In genomic region chr5:79990205-79990597, GRCh38 we compare ENCODE assay signal across 8 cellular contexts. TPM values are rescaled to one million over a fixed set of nuclear protein-coding genes. Genes with fewer than 3 reads are reported as not detected.
DNase-seq lines count a peak whose midpoint lies in the region; ATAC-seq, FAIRE-seq and TF ChIP-seq lines count a peak whose summit lies in the region.

No MANE protein-coding gene starts in this region.

- no peak for FAIRE-seq in RCC 7860 (lab: Jason Lieb, UNC)

- H3K4me2 ChIP-seq in HCT116 (ENCODE audit: low read length) = peak overlapping the region; percentile 82
- peak overlapping the region; percentile 93 for H3K4me2 ChIP-seq in fibroblast of lung (ENCODE audit: extremely low read depth, insufficient read depth, low read length)
- H3K4me2 ChIP-seq in skeletal muscle satellite cell (ENCODE audit: low read length) = peak overlapping the region; percentile 96

- H3K9ac ChIP-seq in HCT116 (ENCODE audit: low read length) = peak overlapping the region; percentile 83
- peak overlapping the region; percentile 78 for H3K9ac ChIP-seq in fibroblast of lung (ENCODE audit: insufficient read depth, low read length)
- H3K9ac ChIP-seq in skeletal muscle satellite cell (ENCODE audit: low read depth, low read length) = peak overlapping the region; percentile 89

- RAD21 ChIA-PET in HCT116 (lab: Charles Lee; ENCODE audit: low non-redundant PET in 1 of 2, low total read pairs in 2 of 2, uncharacterized antibody in 2 of 2, unreplicated experiment in 2 of 2) = no interaction called here

- H3K9me3 ChIP-seq in HCT116 (ENCODE audit: control insufficient read depth in 1 of 2, insufficient read depth in 1 of 2, low read depth in 1 of 2, low read length in 2 of 2) (no peaks in the 10 kb centered on the region), Peyer's patch (no peaks in the 10 kb centered on the region), fibroblast of lung (ENCODE audit: control insufficient read depth, insufficient read depth, low read depth, low read length) (no peaks in the 10 kb centered on the region), skeletal muscle satellite cell (replicated peaks; ENCODE audit: low read length) (no peaks in the 10 kb centered on the region)

- TF ChIP-seq CTCF in HCT116 (IDR thresholded peaks at IDR 0.05 in 2 of 3, conservative IDR thresholded peaks at IDR 0.05 in 1 of 3; ENCODE audit: borderline replicate concordance in 1 of 3, insufficient read depth in 1 of 3, low read depth in 2 of 3, low read length in 2 of 3) (no peak), Peyer's patch (IDR thresholded peaks at IDR 0.05) (no peak), fibroblast of lung (conservative IDR thresholded peaks at IDR 0.05 in 1 of 2, IDR thresholded peaks at IDR 0.05 in 1 of 2; ENCODE audit: low read depth in 1 of 2, low read length in 2 of 2) (no peak)

- H3K4me3 ChIP-seq in HCT116 (replicated peaks in 1 of 2; ENCODE audit: low read depth in 1 of 2, low read length in 2 of 2) = peak overlapping the region; percentile 83 to 89
- peak overlapping the region in 3 of 4 donors; percentile 76 to 89 (median 82) for H3K4me3 ChIP-seq in Peyer's patch
- H3K4me3 ChIP-seq in fibroblast of lung (replicated peaks in 1 of 4; ENCODE audit: control extremely low read depth in 1 of 4, insufficient read depth in 1 of 4, low read depth in 3 of 4, low read length in 4 of 4) = peak overlapping the region; percentile 82 to 91 (median 89)
- peak overlapping the region; percentile 95 for H3K4me3 ChIP-seq in skeletal muscle satellite cell (ENCODE audit: low read length)

- intact Hi-C loops in HCT116 (cut with micrococcal nuclease) = no loop called here

- H3K27me3 ChIP-seq in HCT116 (ENCODE audit: insufficient read depth, low read length) (no peaks in the 10 kb centered on the region), Peyer's patch (no peaks in the 10 kb centered on the region), fibroblast of lung (ENCODE audit: control insufficient read depth, insufficient read depth, low read length) (no peaks in the 10 kb centered on the region), skeletal muscle satellite cell (ENCODE audit: control insufficient read depth, insufficient read depth, low read length) (no peaks in the 10 kb centered on the region)

- TF ChIP-seq RAD21 in HCT116 (IDR thresholded peaks at IDR 0.05; ENCODE audit: low read depth) = no peak

- POLR2A ChIA-PET in HCT116 (lab: Charles Lee) = no interaction called here

- ATAC-seq in GM18517 (IDR thresholded peaks at IDR 0.05; ENCODE audit: unreplicated experiment) = peak; percentile 58
- peak; percentile 17; the same call in 1 of the 2 replicates for ATAC-seq in HCT116

- H4K20me1 ChIP-seq in HCT116 (ENCODE audit: insufficient read depth) = no peaks in the 10 kb centered on the region
- no peaks in the 10 kb centered on the region for H4K20me1 ChIP-seq in fibroblast of lung (ENCODE audit: control insufficient read depth, extremely low read depth, insufficient read depth, low read length)

- CTCF ChIA-PET in HCT116 (lab: Charles Lee) = no interaction called here

- H2AFZ ChIP-seq in HCT116 (ENCODE audit: low read depth, low read length, poor library complexity, severe bottlenecking) = no peak overlapping the region
- H2AFZ ChIP-seq in fibroblast of lung (ENCODE audit: low read length) = peak overlapping the region; percentile 78

- H3K36me3 ChIP-seq in HCT116 (ENCODE audit: control insufficient read depth in 1 of 2, insufficient read depth in 2 of 2, low read length in 2 of 2) (peaks cover 15 to 24% of the 10 kb centered on the region in 2 experiments; a peak in 3 of 4 replicates), Peyer's patch (peaks cover 0 to 33% (median 0%) of the 10 kb centered on the region in 3 donors), fibroblast of lung (ENCODE audit: control insufficient read depth, insufficient read depth, low read length) (peaks cover 3% of the 10 kb centered on the region), skeletal muscle satellite cell (ENCODE audit: insufficient read depth, low read length) (peaks cover 24% of the 10 kb centered on the region)

- TSS peak; percentile 64 for BruUV-seq in HCT116 (replicated peaks; lab: Mats Ljungman, UMichigan)

- H3K79me2 ChIP-seq in HCT116 (ENCODE audit: insufficient read depth, low read length) (peaks cover 25% of the 10 kb centered on the region), fibroblast of lung (ENCODE audit: control insufficient read depth, insufficient read depth, low read length) (peaks cover 5% of the 10 kb centered on the region)

- H3K9me2 ChIP-seq in HCT116 (ENCODE audit: insufficient read depth) = no peaks in the 10 kb centered on the region

- peak overlapping the region; percentile 93 for H3K27ac ChIP-seq in HCT116 (ENCODE audit: low read depth, low read length)
- H3K27ac ChIP-seq in Peyer's patch = peak overlapping the region in 2 of 4 donors; percentile 72 to 76
- H3K27ac ChIP-seq in fibroblast of lung (ENCODE audit: insufficient read depth, low read length) = peak overlapping the region; percentile 86

- peaks cover 8 to 17% of the 10 kb centered on the region in 2 experiments; a peak in 3 of 4 replicates for H3K4me1 ChIP-seq in HCT116 (ENCODE audit: control insufficient read depth in 1 of 2, insufficient read depth in 2 of 2, low read length in 2 of 2)
- H3K4me1 ChIP-seq in Peyer's patch = peaks cover 0 to 11% (median 3%) of the 10 kb centered on the region in 4 donors
- H3K4me1 ChIP-seq in fibroblast of lung (ENCODE audit: control insufficient read depth, extremely low read depth, insufficient read depth, low read length) = peaks cover 2% of the 10 kb centered on the region
- peaks cover 16% of the 10 kb centered on the region for H3K4me1 ChIP-seq in skeletal muscle satellite cell (ENCODE audit: control insufficient read depth, insufficient read depth, low read length)

- no peak for TF ChIP-seq POLR2A in HCT116 (IDR thresholded peaks at IDR 0.05; ENCODE audit: borderline replicate concordance, extremely low read depth, insufficient read depth, insufficient read length)
- TF ChIP-seq POLR2A in Peyer's patch (IDR thresholded peaks at IDR 0.05) = no peak

- DNase-seq in HCT116 (ENCODE audit: low read depth, low spot score) = no peak
- no peak for DNase-seq in Peyer's patch
- peak; percentile 14 to 27 for DNase-seq in fibroblast of lung (ENCODE audit: low read depth in 2 of 2)
- DNase-seq in iPS-NIHi11 (ENCODE audit: low spot score) = no peak
- no peak for DNase-seq in NCI-H526 treated with DMSO at 0.1 percent for 48 hours (lab: John Stamatoyannopoulos, UW)
- DNase-seq in RCC 7860 (ENCODE audit: low spot score) = no peak

TF ChIP-seq in HCT116, 20 proteins besides CTCF, POLR2A, EP300 and RAD21:
- no peak for TF ChIP-seq SIN3A (IDR thresholded peaks at IDR 0.05; ENCODE audit: low read depth)

RNA-seq across cellular contexts. Expression of gene MTX3, which starts 0.9 kb away (rescaled TPM):
- total RNA-seq in HCT116 (2021; ENCODE audit: unreplicated experiment) = 34.9 TPM
- polyA plus RNA-seq in HCT116 (2012) = 4.6 and 6.0 TPM in 2 replicates
- 10 to 100 TPM in 1 of 4 donors, 1 to 10 TPM in 3; 8.4 to 11.6 (median 9.2) TPM for total RNA-seq in Peyer's patch
- 14.1 and 18.0 TPM in 2 replicates for total RNA-seq in fibroblast of lung
- 9.6 and 11.2 TPM in 2 replicates for polyA plus RNA-seq in fibroblast of lung
- polyA plus RNA-seq in fibroblast of lung (2012) = 4.9 and 6.4 TPM in 2 replicates
- polyA minus RNA-seq in fibroblast of lung (ENCODE audit: low replicate concordance) = 2.0 and 2.8 TPM in 2 replicates
- 11.6 and 14.2 TPM in 2 replicates for total RNA-seq in skeletal muscle satellite cell (2012; rRNA removed)

RNA-seq across cellular contexts. Expression of gene THBS4, which starts 44.9 kb away (rescaled TPM):
- total RNA-seq in HCT116 (2021; ENCODE audit: unreplicated experiment) (1.5 TPM), Peyer's patch (1 to 10 TPM in 2 of 4 donors, not detected in 2; 1.0 to 2.1 TPM), fibroblast of lung (1.5 and 2.3 TPM in 2 replicates)
- 0.91 and 0.98 TPM in 2 replicates for polyA plus RNA-seq in HCT116 (2012)
- polyA plus RNA-seq in fibroblast of lung = 0.11 and 0.79 TPM in 2 replicates
- polyA plus RNA-seq in fibroblast of lung (2012) = 0.12 and 0.56 TPM in 2 replicates
- 1.3 TPM in 1 of 2 replicates, not detected in the other for polyA minus RNA-seq in fibroblast of lung (ENCODE audit: low replicate concordance)
- total RNA-seq in skeletal muscle satellite cell (2012; rRNA removed) = 0.44 and 1.8 TPM in 2 replicates

Comparison
In these comparisons a context has a peak if more than half of its experiments do, and no peak if none do; other contexts are left out.
1. DNase-seq: peak in fibroblast of lung (2 of 2); none in HCT116 (single experiment), Peyer's patch (0 of 3), iPS-NIHi11 (single experiment), NCI-H526 treated with DMSO at 0.1 percent for 48 hours (single experiment) and RCC 7860 (single experiment).
2. Peak in every context shown above with its lines, with median percentiles within 50 percentile points of each other: H3K4me2 ChIP-seq, H3K4me3 ChIP-seq and H3K9ac ChIP-seq.